In genomic region chr1:807699-808390, GRCh38 we compare ENCODE assay signal across 8 cellular contexts.
DNase-seq lines count a peak whose midpoint lies in the region; ATAC-seq and TF ChIP-seq lines count a peak whose summit lies in the region.
"Not testable (repeated sequence)": the region's sequence is repeated elsewhere in the genome, so short reads cannot be mapped to it uniquely, and the experiment has no call there.

No MANE protein-coding gene starts in this region.

- H3K9me3 ChIP-seq in BLaER1 treated with 17β-estradiol and CSF1 and Interleukin-3, amounts not matched to agents 10 nM and 100 nM (replicated peaks in 1 of 11); left ventricle myocardium inferior (replicated peaks); mucosa of descending colon: not testable (repeated sequence)

- not testable (repeated sequence) for DNase-seq in activated CD8-positive, alpha-beta memory T cell treated with anti-CD3 and anti-CD28 coated beads, Interleukin-2, amount 10 ng/mL, durations not matched to agents 7 days and 5 days; activated naive CD8-positive, alpha-beta T cell treated with anti-CD3 and anti-CD28 coated beads, Interleukin-2, amount 50 U/mL, for 24 hours; Right ventricle myocardium inferior (ENCODE audit: missing footprints); left ventricle myocardium inferior; mucosa of descending colon; stimulated activated effector memory CD8-positive, alpha-beta T cell treated with anti-CD3 and anti-CD28 coated beads, Interleukin-12 subunit alpha, Interleukin-12 subunit beta, amount 100 ng/mL, for 72 hours (ENCODE audit: low spot score in 2 of 2)

- CTCF ChIA-PET in activated CD8-positive, alpha-beta memory T cell treated with anti-CD3 and anti-CD28 coated beads, Interleukin-2, amount 10 ng/mL, durations not matched to agents 7 days and 5 days (lab: Charles Lee) = not testable (repeated sequence)

- H3K9ac ChIP-seq in BLaER1 treated with 17β-estradiol and CSF1 and Interleukin-3, amounts not matched to agents 10 nM and 100 nM = not testable (repeated sequence)

- peak overlapping the region in 7 of 11 experiments; percentile 34 to 52 (median 45); a peak in 9 of 22 replicates for H3K4me2 ChIP-seq in BLaER1 treated with 17β-estradiol and CSF1 and Interleukin-3, amounts not matched to agents 10 nM and 100 nM

- not testable (repeated sequence) for H4K20me1 ChIP-seq in BLaER1 treated with 17β-estradiol and CSF1 and Interleukin-3, amounts not matched to agents 10 nM and 100 nM

- TF ChIP-seq CTCF in VCaP (conservative IDR thresholded peaks at IDR 0.05); left ventricle myocardium inferior (IDR thresholded peaks at IDR 0.05; ENCODE audit: borderline replicate concordance); mucosa of descending colon (IDR thresholded peaks at IDR 0.05): not testable (repeated sequence)

- not testable (repeated sequence) for H3K4me3 ChIP-seq in BLaER1 treated with 17β-estradiol and CSF1 and Interleukin-3, amounts not matched to agents 10 nM and 100 nM; left ventricle myocardium inferior; mucosa of descending colon

- H3K4me3 Mint-ChIP-seq in activated CD8-positive, alpha-beta memory T cell treated with anti-CD3 and anti-CD28 coated beads, Interleukin-2, amount 10 ng/mL, durations not matched to agents 7 days and 5 days; activated naive CD8-positive, alpha-beta T cell treated with anti-CD3 and anti-CD28 coated beads, Interleukin-2, amount 50 U/mL, for 24 hours; stimulated activated effector memory CD8-positive, alpha-beta T cell treated with anti-CD3 and anti-CD28 coated beads, Interleukin-12 subunit alpha, Interleukin-12 subunit beta, amount 100 ng/mL, for 72 hours: not testable (repeated sequence)

- H3K9me3 Mint-ChIP-seq in activated CD8-positive, alpha-beta memory T cell treated with anti-CD3 and anti-CD28 coated beads, Interleukin-2, amount 10 ng/mL, durations not matched to agents 7 days and 5 days (ENCODE audit: low read depth); activated naive CD8-positive, alpha-beta T cell treated with anti-CD3 and anti-CD28 coated beads, Interleukin-2, amount 50 U/mL, for 24 hours; stimulated activated effector memory CD8-positive, alpha-beta T cell treated with anti-CD3 and anti-CD28 coated beads, Interleukin-12 subunit alpha, Interleukin-12 subunit beta, amount 100 ng/mL, for 72 hours: not testable (repeated sequence)

- H3K27ac Mint-ChIP-seq in activated CD8-positive, alpha-beta memory T cell treated with anti-CD3 and anti-CD28 coated beads, Interleukin-2, amount 10 ng/mL, durations not matched to agents 7 days and 5 days; activated naive CD8-positive, alpha-beta T cell treated with anti-CD3 and anti-CD28 coated beads, Interleukin-2, amount 50 U/mL, for 24 hours; stimulated activated effector memory CD8-positive, alpha-beta T cell treated with anti-CD3 and anti-CD28 coated beads, Interleukin-12 subunit alpha, Interleukin-12 subunit beta, amount 100 ng/mL, for 72 hours: not testable (repeated sequence)

- intact Hi-C loops in Right ventricle myocardium inferior (cut with DNase I); left ventricle myocardium inferior (cut with micrococcal nuclease); mucosa of descending colon (cut with DNase I, micrococcal nuclease): not testable (repeated sequence)

- H3K27ac ChIP-seq in BLaER1 treated with 17β-estradiol and CSF1 and Interleukin-3, amounts not matched to agents 10 nM and 100 nM = not testable (repeated sequence)
- peak overlapping the region; percentile 56 for H3K27ac ChIP-seq in VCaP
- H3K27ac ChIP-seq in left ventricle myocardium inferior (replicated peaks) = peak overlapping the region; percentile 40

- H3K4me1 ChIP-seq in BLaER1 treated with 17β-estradiol and CSF1 and Interleukin-3, amounts not matched to agents 10 nM and 100 nM = peaks cover 0 to 10% (median 4%) of the 10 kb centered on the region in 10 experiments; a peak in 8 of 20 replicates
- not testable (repeated sequence) for H3K4me1 ChIP-seq in left ventricle myocardium inferior; mucosa of descending colon (ENCODE audit: low read depth)

- H3K27me3 Mint-ChIP-seq in activated CD8-positive, alpha-beta memory T cell treated with anti-CD3 and anti-CD28 coated beads, Interleukin-2, amount 10 ng/mL, durations not matched to agents 7 days and 5 days; activated naive CD8-positive, alpha-beta T cell treated with anti-CD3 and anti-CD28 coated beads, Interleukin-2, amount 50 U/mL, for 24 hours: not testable (repeated sequence)

- not testable (repeated sequence) for H3K4me1 Mint-ChIP-seq in activated CD8-positive, alpha-beta memory T cell treated with anti-CD3 and anti-CD28 coated beads, Interleukin-2, amount 10 ng/mL, durations not matched to agents 7 days and 5 days; activated naive CD8-positive, alpha-beta T cell treated with anti-CD3 and anti-CD28 coated beads, Interleukin-2, amount 50 U/mL, for 24 hours; stimulated activated effector memory CD8-positive, alpha-beta T cell treated with anti-CD3 and anti-CD28 coated beads, Interleukin-12 subunit alpha, Interleukin-12 subunit beta, amount 100 ng/mL, for 72 hours

- H3K36me3 ChIP-seq in BLaER1 treated with 17β-estradiol and CSF1 and Interleukin-3, amounts not matched to agents 10 nM and 100 nM; left ventricle myocardium inferior; mucosa of descending colon (ENCODE audit: low read depth): not testable (repeated sequence)

- not testable (repeated sequence) for H3K27me3 ChIP-seq in BLaER1 treated with 17β-estradiol and CSF1 and Interleukin-3, amounts not matched to agents 10 nM and 100 nM; left ventricle myocardium inferior (ENCODE audit: low read depth)

- peak; percentile 23 for ATAC-seq in activated CD8-positive, alpha-beta memory T cell treated with anti-CD3 and anti-CD28 coated beads, Interleukin-2, amount 10 ng/mL, durations not matched to agents 7 days and 5 days
- peak; percentile 33 for ATAC-seq in activated naive CD8-positive, alpha-beta T cell treated with anti-CD3 and anti-CD28 coated beads, Interleukin-2, amount 50 U/mL, for 24 hours
- peak; percentile 13 for ATAC-seq in Right ventricle myocardium inferior
- ATAC-seq in mucosa of descending colon = peak; percentile 71
- peak; percentile 69 for ATAC-seq in stimulated activated effector memory CD8-positive, alpha-beta T cell treated with anti-CD3 and anti-CD28 coated beads, Interleukin-12 subunit alpha, Interleukin-12 subunit beta, amount 100 ng/mL, for 72 hours

- not testable (repeated sequence) for H3K36me3 Mint-ChIP-seq in activated CD8-positive, alpha-beta memory T cell treated with anti-CD3 and anti-CD28 coated beads, Interleukin-2, amount 10 ng/mL, durations not matched to agents 7 days and 5 days; activated naive CD8-positive, alpha-beta T cell treated with anti-CD3 and anti-CD28 coated beads, Interleukin-2, amount 50 U/mL, for 24 hours (ENCODE audit: low read depth); stimulated activated effector memory CD8-positive, alpha-beta T cell treated with anti-CD3 and anti-CD28 coated beads, Interleukin-12 subunit alpha, Interleukin-12 subunit beta, amount 100 ng/mL, for 72 hours

Comparison
In these comparisons a context has a peak if more than half of its experiments do, and no peak if none do; other contexts are left out.
1. ATAC-seq: peak in every context shown above with its lines; median percentile 71 in mucosa of descending colon; 69 in stimulated activated effector memory CD8-positive, alpha-beta T cell treated with anti-CD3 and anti-CD28 coated beads, Interleukin-12 subunit alpha, Interleukin-12 subunit beta, amount 100 ng/mL, for 72 hours; 33 in activated naive CD8-positive, alpha-beta T cell treated with anti-CD3 and anti-CD28 coated beads, Interleukin-2, amount 50 U/mL, for 24 hours; 23 in activated CD8-positive, alpha-beta memory T cell treated with anti-CD3 and anti-CD28 coated beads, Interleukin-2, amount 10 ng/mL, durations not matched to agents 7 days and 5 days; 13 in Right ventricle myocardium inferior.